ENCODE assay signal across 14 cellular contexts in the genomic region with DNA sequence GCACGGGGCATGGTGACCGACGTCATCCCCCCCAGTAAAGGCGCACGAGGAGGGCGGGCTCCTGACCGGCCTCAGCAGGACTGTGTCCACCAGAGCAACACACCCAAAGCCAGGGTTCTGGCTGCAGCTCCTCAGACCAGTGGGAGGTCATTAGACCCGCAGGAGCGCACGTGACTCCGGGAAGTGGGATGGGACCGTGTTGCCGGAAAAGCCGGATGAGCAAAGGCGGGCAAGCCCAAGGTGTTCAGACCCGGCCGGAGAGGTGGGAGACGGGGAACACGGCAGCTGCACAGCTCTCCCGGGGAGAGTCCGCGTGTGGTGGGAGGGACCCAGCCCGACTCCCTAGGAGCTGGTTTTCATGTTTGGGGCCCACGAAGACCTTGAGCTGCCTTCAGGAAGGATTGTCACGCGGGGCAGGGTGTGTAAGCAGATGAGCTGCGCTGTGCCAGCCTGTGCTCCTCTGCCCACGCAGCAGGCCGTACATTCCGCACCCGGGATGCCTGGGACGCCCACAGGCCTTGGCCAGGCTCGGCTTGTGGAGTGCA.
"Had no signal": no experiment of that assay in that cellular context is flagged by ENCODE, and none has a peak within 500 bp of the region (broad histone marks: within the 10 kb centered on the region; RNA-seq: fewer than 3 reads in every experiment).

No MANE protein-coding gene starts in this region.

- H3K9me3 Mint-ChIP-seq: activated CD4-positive, alpha-beta memory T cell treated with anti-CD3 and anti-CD28 coated beads for 36 hours; stimulated activated naive CD8-positive, alpha-beta T cell treated with anti-CD3 and anti-CD28 coated beads, Interleukin-15, Interleukin-2, amounts not matched to agents 100 ng/mL and 50 ng/mL, for 24 hours had no signal

- H3K27ac Mint-ChIP-seq: activated CD4-positive, alpha-beta memory T cell treated with anti-CD3 and anti-CD28 coated beads for 36 hours; stimulated activated naive CD8-positive, alpha-beta T cell treated with anti-CD3 and anti-CD28 coated beads, Interleukin-15, Interleukin-2, amounts not matched to agents 100 ng/mL and 50 ng/mL, for 24 hours had no signal

- H3K9me3 ChIP-seq: ascending aorta, esophagus muscularis mucosa, left ventricle myocardium inferior, psoas muscle, uterus had no signal

- H3K27ac ChIP-seq: ascending aorta, esophagus muscularis mucosa, left ventricle myocardium inferior, psoas muscle, uterus had no signal

- ATAC-seq: psoas muscle had no signal

- H3K36me3 ChIP-seq: ascending aorta, esophagus muscularis mucosa, left ventricle myocardium inferior, uterus had no signal

- H3K4me3 ChIP-seq: ascending aorta, esophagus muscularis mucosa, left ventricle myocardium inferior, psoas muscle had no signal

- FAIRE-seq: endometrium, islet of Langerhans had no signal

- DNase-seq: activated CD4-positive, alpha-beta memory T cell treated with anti-CD3 and anti-CD28 coated beads for 36 hours; activated CD4-positive, CD25-positive, alpha-beta regulatory T cell treated with anti-CD3 and anti-CD28 coated beads, Interleukin-2, amount 50 U/mL, for 72 hours; activated T-cell treated with anti-CD3 and anti-CD28 coated beads, Interleukin-2, amount 50 U/mL, for 48 hours; foreskin fibroblast; left ventricle myocardium inferior; stimulated activated CD4-positive, alpha-beta T cell treated with anti-CD3 and anti-CD28 coated beads, Interleukin-4, amount 100 ng/mL, for 1 hour; T-helper 9 cell; uterus had no signal

- H3K36me3 Mint-ChIP-seq: activated CD4-positive, alpha-beta memory T cell treated with anti-CD3 and anti-CD28 coated beads for 36 hours had no signal

- H3K4me1 ChIP-seq: ascending aorta, psoas muscle, uterus had no signal

- H3K4me3 Mint-ChIP-seq: activated CD4-positive, alpha-beta memory T cell treated with anti-CD3 and anti-CD28 coated beads for 36 hours; stimulated activated naive CD8-positive, alpha-beta T cell treated with anti-CD3 and anti-CD28 coated beads, Interleukin-15, Interleukin-2, amounts not matched to agents 100 ng/mL and 50 ng/mL, for 24 hours had no signal

- H3K27me3 ChIP-seq: ascending aorta, uterus had no signal

- H3K27me3 Mint-ChIP-seq: activated CD4-positive, alpha-beta memory T cell treated with anti-CD3 and anti-CD28 coated beads for 36 hours; stimulated activated naive CD8-positive, alpha-beta T cell treated with anti-CD3 and anti-CD28 coated beads, Interleukin-15, Interleukin-2, amounts not matched to agents 100 ng/mL and 50 ng/mL, for 24 hours had no signal
